ENCODE assay signal across 8 cellular contexts in genomic region chr9:124285903-124286291, GRCh38. TPM values are rescaled to one million over a fixed set of nuclear protein-coding genes. Genes with fewer than 3 reads are reported as not detected.
DNase-seq lines count a peak whose midpoint lies in the region; ATAC-seq and TF ChIP-seq lines count a peak whose summit lies in the region.

No MANE protein-coding gene starts in this region.

- TF ChIP-seq POLR2A in HCT116 (IDR thresholded peaks at IDR 0.05; ENCODE audit: borderline replicate concordance, extremely low read depth, insufficient read depth, insufficient read length) (no peak), lower leg skin (IDR thresholded peaks at IDR 0.05) (no peak)

- H3K27ac ChIP-seq in HCT116 (ENCODE audit: low read depth, low read length), result no peak overlapping the region
- peak overlapping the region; percentile 94 for H3K27ac ChIP-seq in Panc1 (ENCODE audit: low read length)
- peak overlapping the region; percentile 88 to 93 for H3K27ac ChIP-seq in ascending aorta

- H2AFZ ChIP-seq in HCT116 (ENCODE audit: low read depth, low read length, poor library complexity, severe bottlenecking), result no peak overlapping the region

- RAD21 ChIA-PET in HCT116 (lab: Charles Lee; ENCODE audit: low non-redundant PET in 1 of 2, low total read pairs in 2 of 2, uncharacterized antibody in 2 of 2, unreplicated experiment in 2 of 2), result interaction anchor here in 1 of 2 experiments (0.7 kb wide), 1 partner anchor 28 kb away, joined by 8 read pairs; the partner anchor contains the start of gene NEK6

- CTCF ChIA-PET in HCT116 (lab: Charles Lee) (no interaction called here), Panc1 (lab: Charles Lee) (interaction anchor here (0.5 kb wide), 1 partner anchor 100 kb away, joined by 5 read pairs; no protein-coding TSS in a partner anchor)

- ATAC-seq in HCT116 (peak; percentile 21; the same call in 1 of the 2 replicates), Panc1 (peak; percentile 37)

- TF ChIP-seq CTCF in HCT116 (IDR thresholded peaks at IDR 0.05 in 2 of 3, conservative IDR thresholded peaks at IDR 0.05 in 1 of 3; ENCODE audit: borderline replicate concordance in 1 of 3, insufficient read depth in 1 of 3, low read depth in 2 of 3, low read length in 2 of 3) (no peak), Panc1 (IDR thresholded peaks at IDR 0.05) (no peak), ascending aorta (IDR thresholded peaks at IDR 0.05) (no peak), lower leg skin (IDR thresholded peaks at IDR 0.05) (no peak)

- WGBS in lower leg skin, 2 donors, result 48 to 51% methylated on average over 9 of the region's 9 CpGs

- H3K4me2 ChIP-seq in HCT116 (ENCODE audit: low read length), result peak overlapping the region; percentile 54

- DNase-seq in GM04503 (ENCODE audit: low read depth) (peak; percentile 92), HCT116 (ENCODE audit: low read depth, low spot score) (no peak), Panc1 (ENCODE audit: low read depth, low spot score) (peak; percentile 52), ascending aorta (ENCODE audit: low spot score in 2 of 2) (peak; percentile 55 to 88), lower leg skin (ENCODE audit: low spot score in 2 of 2) (peak; percentile 85 to 94), DMS53 (lab: John Stamatoyannopoulos, UW) (no peak), NCI-H345 (lab: John Stamatoyannopoulos, UW) (no peak)
- DNase-seq in stimulated activated CD8-positive, alpha-beta memory T cell treated with anti-CD3 and anti-CD28 coated beads, Interleukin-15, amount 100 ng/mL, for 1 hour (ENCODE audit: low read depth), result peak; percentile 17

- H3K9me2 ChIP-seq in HCT116 (ENCODE audit: insufficient read depth), result no peaks in the 10 kb centered on the region

- H3K27me3 ChIP-seq in HCT116 (ENCODE audit: insufficient read depth, low read length) (no peaks in the 10 kb centered on the region), Panc1 (ENCODE audit: control insufficient read depth, insufficient read depth, low read length) (no peaks in the 10 kb centered on the region), ascending aorta (no peaks in the 10 kb centered on the region)

- in situ Hi-C loops in Panc1 (cut with HindIII; ENCODE audit: low pct_unique_long_range_greater_than_20kb, low sequenced_read_pairs), result no loop called here

- no peaks in the 10 kb centered on the region for H3K36me3 ChIP-seq in HCT116 (ENCODE audit: control insufficient read depth in 1 of 2, insufficient read depth in 2 of 2, low read length in 2 of 2)
- no peaks in the 10 kb centered on the region for H3K36me3 ChIP-seq in Panc1 (ENCODE audit: control insufficient read depth, insufficient read depth, low read length)
- H3K36me3 ChIP-seq in ascending aorta, result no peaks in the 10 kb centered on the region

- H4K20me1 ChIP-seq in HCT116 (ENCODE audit: insufficient read depth), result no peaks in the 10 kb centered on the region

- POLR2A ChIA-PET in HCT116 (lab: Charles Lee) (interaction anchor here (0.9 kb wide), 1 partner anchor 11 kb away, joined by 3 read pairs; no protein-coding TSS in a partner anchor), Panc1 (lab: Charles Lee) (no interaction called here)

- H3K4me1 ChIP-seq in HCT116 (ENCODE audit: control insufficient read depth in 1 of 2, insufficient read depth in 2 of 2, low read length in 2 of 2), result peaks cover 18 to 42% of the 10 kb centered on the region in 2 experiments
- H3K4me1 ChIP-seq in Panc1 (ENCODE audit: control insufficient read depth, insufficient read depth, low read length), result peaks cover 93% of the 10 kb centered on the region
- peaks cover 16 to 52% of the 10 kb centered on the region in 2 donors for H3K4me1 ChIP-seq in ascending aorta

- H3K4me3 ChIP-seq in HCT116 (replicated peaks in 1 of 2; ENCODE audit: low read depth in 1 of 2, low read length in 2 of 2) (no peak overlapping the region), Panc1 (ENCODE audit: low read depth in 2 of 2, low read length in 2 of 2) (no peak overlapping the region; a peak in 1 of 4 replicates), ascending aorta (no peak overlapping the region), lower leg skin (ENCODE audit: low read depth, poor library complexity, severe bottlenecking) (no peak overlapping the region)

- H3K79me2 ChIP-seq in HCT116 (ENCODE audit: insufficient read depth, low read length), result peaks cover 63% of the 10 kb centered on the region

- 0 out of 2 replicates have a peak overlapping the region, but pooled peaks have one; percentile 22 for H3K9ac ChIP-seq in HCT116 (ENCODE audit: low read length)

- intact Hi-C loops in HCT116 (cut with micrococcal nuclease), result no loop called here
- intact Hi-C loops in Panc1 (cut with micrococcal nuclease; ENCODE audit: unreplicated experiment), result no loop called here
- intact Hi-C loops in ascending aorta (cut with DNase I), result loop anchor here (2.0 to 10.0 kb wide), 3 partner anchors 21 to 129 kb away; partner anchors contain the start of gene PSMB7
- intact Hi-C loops in lower leg skin (cut with DNase I; ENCODE audit: low total_unique reads), result no loop called here

- H3K9me3 ChIP-seq in HCT116 (ENCODE audit: control insufficient read depth in 1 of 2, insufficient read depth in 1 of 2, low read depth in 1 of 2, low read length in 2 of 2), result no peaks in the 10 kb centered on the region
- no peaks in the 10 kb centered on the region for H3K9me3 ChIP-seq in Panc1 (ENCODE audit: control insufficient read depth, insufficient read depth, low read depth, low read length)
- no peaks in the 10 kb centered on the region for H3K9me3 ChIP-seq in ascending aorta

- no peak for TF ChIP-seq RAD21 in HCT116 (IDR thresholded peaks at IDR 0.05; ENCODE audit: low read depth)

- BruUV-seq in HCT116 (replicated peaks; lab: Mats Ljungman, UMichigan), result no TSS peak
- no TSS peak for BruUV-seq in Panc1 (replicated peaks; lab: Mats Ljungman, UMichigan)

TF ChIP-seq in HCT116, 20 proteins besides CTCF, POLR2A, EP300 and RAD21:
- TF ChIP-seq POLR2AphosphoS5 (IDR thresholded peaks at IDR 0.05; ENCODE audit: low read depth, low read length), result no peak
- no peak for TF ChIP-seq EZH2phosphoT487 (IDR thresholded peaks at IDR 0.05; ENCODE audit: borderline replicate concordance)
- TF ChIP-seq SIN3A (IDR thresholded peaks at IDR 0.05; ENCODE audit: low read depth), result no peak
- TF ChIP-seq SP1 (IDR thresholded peaks at IDR 0.05; ENCODE audit: low read depth), result no peak
- no peak for TF ChIP-seq REST (IDR thresholded peaks at IDR 0.05; ENCODE audit: low read depth)
- TF ChIP-seq FOSL1 (IDR thresholded peaks at IDR 0.05; ENCODE audit: low read depth), result no peak
- TF ChIP-seq ELF1 (IDR thresholded peaks at IDR 0.05; ENCODE audit: borderline replicate concordance, low read depth), result no peak
- TF ChIP-seq JUND (IDR thresholded peaks at IDR 0.05), result no peak
- TF ChIP-seq ZFX (IDR thresholded peaks at IDR 0.05), result no peak
- no peak for TF ChIP-seq EGR1 (IDR thresholded peaks at IDR 0.05; ENCODE audit: low read depth)
- no peak for TF ChIP-seq SRF (IDR thresholded peaks at IDR 0.05; ENCODE audit: low read depth)
- TF ChIP-seq CEBPB (IDR thresholded peaks at IDR 0.05; ENCODE audit: low read depth), result no peak
- no peak for TF ChIP-seq MAX (IDR thresholded peaks at IDR 0.05)
- TF ChIP-seq TCF7L2 (IDR thresholded peaks at IDR 0.05; ENCODE audit: borderline replicate concordance, extremely low read depth, insufficient read depth, insufficient read length), result no peak
- TF ChIP-seq YY1 (IDR thresholded peaks at IDR 0.05; ENCODE audit: extremely low read depth, insufficient replicate concordance, low read depth, low read length), result no peak

RNA-seq across cellular contexts. Expression of gene NEK6, which starts 28.1 kb away (rescaled TPM):
- total RNA-seq in HCT116 (2021; ENCODE audit: unreplicated experiment) (40.8 TPM), Panc1 (2021; ENCODE audit: unreplicated experiment) (56.3 TPM), ascending aorta (6.7 TPM), lower leg skin (10 to 100 TPM in 2 of 4 donors, 1 to 10 TPM in 2; 6.0 to 14.7 (median 9.1) TPM)
- 55.8 and 65.2 TPM in 2 replicates for polyA plus RNA-seq in HCT116 (2012)
- 74.0 TPM for polyA plus RNA-seq in Panc1 (2012; ENCODE audit: insufficient read length)

Comparison
In these comparisons a context has a peak if more than half of its experiments do, and no peak if none do; other contexts are left out.
1. DNase-seq: peak in GM04503 (single experiment), Panc1 (single experiment), ascending aorta (2 of 2), lower leg skin (2 of 2) and stimulated activated CD8-positive, alpha-beta memory T cell treated with anti-CD3 and anti-CD28 coated beads, Interleukin-15, amount 100 ng/mL, for 1 hour (single experiment); none in HCT116 (single experiment), DMS53 (single experiment) and NCI-H345 (single experiment).